13 cellular contexts compared by ENCODE assay signal in the genomic region with DNA sequence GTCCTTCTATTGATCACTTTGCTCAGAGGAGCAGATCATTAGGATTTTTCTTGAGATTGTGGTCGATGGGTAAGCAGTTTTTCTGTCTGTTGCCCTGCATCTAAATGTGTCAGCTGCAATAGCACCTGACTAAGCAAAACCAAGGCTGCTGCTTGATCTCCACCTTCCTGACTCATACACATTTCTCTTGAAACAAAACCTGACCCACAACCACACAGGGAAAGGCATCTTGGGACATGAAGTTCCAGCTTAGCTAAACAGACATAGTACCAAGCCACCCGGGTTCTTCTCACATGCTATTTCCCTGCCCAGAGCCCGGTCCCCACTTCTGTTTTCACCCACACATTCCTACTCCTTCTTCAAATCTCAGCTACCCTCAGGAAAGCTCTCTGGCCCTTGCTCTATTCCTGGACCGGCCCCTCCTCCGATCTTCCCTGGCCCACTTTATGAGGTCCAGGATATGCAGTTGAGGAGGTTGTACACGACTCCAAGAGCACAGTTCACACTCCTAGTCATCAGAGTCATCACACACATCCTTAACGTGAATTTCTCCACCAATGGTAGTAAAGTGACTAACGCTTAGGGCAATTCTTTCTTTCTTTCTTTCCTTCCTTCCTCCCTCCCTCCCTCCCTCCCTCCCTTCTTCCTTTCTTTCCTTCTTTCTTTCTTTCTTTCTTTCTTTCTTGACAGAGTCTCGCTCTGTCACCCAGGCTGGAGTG. TPM values are rescaled to one million over a fixed set of nuclear protein-coding genes. Genes with fewer than 3 reads are reported as not detected.
DNase-seq lines count a peak whose midpoint lies in the region; ATAC-seq and TF ChIP-seq lines count a peak whose summit lies in the region.
"Had no signal": no experiment of that assay in that cellular context is flagged by ENCODE, and none has a peak within 500 bp of the region (broad histone marks: within the 10 kb centered on the region; RNA-seq: fewer than 3 reads in every experiment).

No MANE protein-coding gene starts in this region.

- peaks cover 47% of the 10 kb centered on the region for H3K4me1 Mint-ChIP-seq in MCF 10A (ENCODE audit: insufficient read depth, unreplicated experiment)
- peaks cover 8% of the 10 kb centered on the region for H3K4me1 Mint-ChIP-seq in type B pancreatic cell (ENCODE audit: unreplicated experiment)

- TF ChIP-seq CTCF in MCF 10A (IDR thresholded peaks at IDR 0.05; ENCODE audit: unreplicated experiment) (no peak), breast epithelium (IDR thresholded peaks at IDR 0.05) (no peak), fibroblast of villous mesenchyme (IDR thresholded peaks at IDR 0.05; ENCODE audit: insufficient read depth, low read depth, low read length) (no peak), type B pancreatic cell (conservative IDR thresholded peaks at IDR 0.05) (no peak), prostate gland (IDR thresholded peaks at IDR 0.05) (no peak)

- H3K9me3 Mint-ChIP-seq in MCF 10A (ENCODE audit: unreplicated experiment) (no peaks in the 10 kb centered on the region), type B pancreatic cell (no peaks in the 10 kb centered on the region)
- H3K9me3 Mint-ChIP-seq: activated T-helper 1 cell treated with anti-CD3 and anti-CD28 coated beads, Interleukin-12 subunit alpha, Interleukin-12 subunit beta, Interleukin-2, Interleukin-4 antibody, amounts not matched to agents 30 ng/mL and 10 ng/mL and 1 ng/mL, durations not matched to agents 14 hours and 24 hours and 36 hours; stimulated activated naive CD8-positive, alpha-beta T cell treated with anti-CD3 and anti-CD28 coated beads, Interleukin-15, Interleukin-2, amounts not matched to agents 100 ng/mL and 50 ng/mL, for 24 hours had no signal

- TF ChIP-seq POLR2A in breast epithelium (IDR thresholded peaks at IDR 0.05) (no peak), prostate gland (IDR thresholded peaks at IDR 0.05) (no peak)

- H3K27ac ChIP-seq in breast epithelium (no peak overlapping the region), prostate gland (no peak overlapping the region)
- H3K27ac ChIP-seq: heart left ventricle had no signal

- DNase-seq in MCF 10A (ENCODE audit: unreplicated experiment) (peak; percentile 82), breast epithelium (ENCODE audit: low spot score in 2 of 2) (no peak), SW480 (ENCODE audit: low spot score) (peak; percentile 51), fibroblast of villous mesenchyme (ENCODE audit: low read depth) (peak; percentile 45), type B pancreatic cell (ENCODE audit: extremely low spot score, unreplicated experiment) (peak; percentile 25), prostate gland (ENCODE audit: low spot score) (no peak), NCI-H2107 (lab: John Stamatoyannopoulos, UW) (no peak)
- DNase-seq: heart left ventricle, KBM-7, NCI-H526 treated with DMSO at 0.1 percent for 48 hours had no signal

- H3K9me3 ChIP-seq in breast epithelium (no peaks in the 10 kb centered on the region), prostate gland (no peaks in the 10 kb centered on the region)
- H3K9me3 ChIP-seq: heart left ventricle had no signal

- H3K4me3 Mint-ChIP-seq in MCF 10A (ENCODE audit: unreplicated experiment) (peak overlapping the region; percentile 40), type B pancreatic cell (no peak overlapping the region)
- H3K4me3 Mint-ChIP-seq: activated T-helper 1 cell treated with anti-CD3 and anti-CD28 coated beads, Interleukin-12 subunit alpha, Interleukin-12 subunit beta, Interleukin-2, Interleukin-4 antibody, amounts not matched to agents 30 ng/mL and 10 ng/mL and 1 ng/mL, durations not matched to agents 14 hours and 24 hours and 36 hours; stimulated activated naive CD8-positive, alpha-beta T cell treated with anti-CD3 and anti-CD28 coated beads, Interleukin-15, Interleukin-2, amounts not matched to agents 100 ng/mL and 50 ng/mL, for 24 hours had no signal

- H3K4me3 ChIP-seq in breast epithelium (no peak overlapping the region), fibroblast of villous mesenchyme (ENCODE audit: low read depth, low read length) (no peak overlapping the region), prostate gland (no peak overlapping the region)
- H3K4me3 ChIP-seq: heart left ventricle had no signal

- BruUV-seq in MCF 10A (replicated peaks; lab: Mats Ljungman, UMichigan) = no TSS peak

- H3K27ac Mint-ChIP-seq in MCF 10A (ENCODE audit: low read depth, unreplicated experiment) = peak overlapping the region; percentile 95
- no peak overlapping the region for H3K27ac Mint-ChIP-seq in type B pancreatic cell
- H3K27ac Mint-ChIP-seq: activated T-helper 1 cell treated with anti-CD3 and anti-CD28 coated beads, Interleukin-12 subunit alpha, Interleukin-12 subunit beta, Interleukin-2, Interleukin-4 antibody, amounts not matched to agents 30 ng/mL and 10 ng/mL and 1 ng/mL, durations not matched to agents 14 hours and 24 hours and 36 hours; stimulated activated naive CD8-positive, alpha-beta T cell treated with anti-CD3 and anti-CD28 coated beads, Interleukin-15, Interleukin-2, amounts not matched to agents 100 ng/mL and 50 ng/mL, for 24 hours had no signal

- ATAC-seq in HG02763 (IDR thresholded peaks at IDR 0.05; ENCODE audit: unreplicated experiment) = no peak
- ATAC-seq: heart left ventricle had no signal

- 68% methylated on average over 9 of the region's 9 CpGs for WGBS in prostate gland

- no peaks in the 10 kb centered on the region for H3K4me1 ChIP-seq in breast epithelium
- no peaks in the 10 kb centered on the region for H3K4me1 ChIP-seq in prostate gland (replicated peaks)

- no peaks in the 10 kb centered on the region for H3K27me3 Mint-ChIP-seq in MCF 10A (ENCODE audit: insufficient read depth, unreplicated experiment)
- H3K27me3 Mint-ChIP-seq in type B pancreatic cell = peaks cover 42% of the 10 kb centered on the region

- H3K36me3 ChIP-seq in breast epithelium (no peaks in the 10 kb centered on the region), prostate gland (no peaks in the 10 kb centered on the region)
- H3K36me3 ChIP-seq: heart left ventricle had no signal

- H3K36me3 Mint-ChIP-seq in MCF 10A (ENCODE audit: insufficient read depth, unreplicated experiment) (no peaks in the 10 kb centered on the region), type B pancreatic cell (no peaks in the 10 kb centered on the region)

- POLR2A ChIA-PET in MCF 10A (lab: Yijun Ruan, JAX) = interaction anchor here (0.6 to 10.6 kb wide), 15 partner anchors 8 to 908 kb away, joined by 3 to 700 read pairs (median 3); a partner anchor contains a TSS

- CTCF ChIA-PET in MCF 10A (lab: Yijun Ruan, JAX) = interaction anchor here (0.5 to 3.3 kb wide), 7 partner anchors 8 to 1033 kb away, joined by 3 to 18 read pairs (median 5); a partner anchor contains a TSS

- intact Hi-C loops in MCF 10A (cut with micrococcal nuclease) (no loop called here), breast epithelium (cut with DNase I; ENCODE audit: low total_unique reads) (loop anchor here (10.0 kb wide), 1 partner anchor 84 kb away; no protein-coding TSS in a partner anchor), prostate gland (cut with DNase I) (loop anchor here (10.0 kb wide), 1 partner anchor 174 kb away; a partner anchor contains a TSS)

- H3K27me3 ChIP-seq in breast epithelium (no peaks in the 10 kb centered on the region), prostate gland (replicated peaks; ENCODE audit: insufficient read depth) (no peaks in the 10 kb centered on the region)

RNA-seq across cellular contexts. Expression of a gene that starts 16.1 kb away (rescaled TPM):
- total RNA-seq in MCF 10A (2022) = 32.4 and 44.2 TPM in 2 replicates
- 10 to 100 TPM; 10.9 to 20.6 (median 13.1) TPM for total RNA-seq in breast epithelium
- 9.0 and 13.0 TPM in 2 replicates for total RNA-seq in fibroblast of villous mesenchyme
- 16.7 and 19.5 TPM in 2 replicates for total RNA-seq in type B pancreatic cell (ENCODE audit: low replicate concordance)
- 100 to 1,000 TPM in 1 of 2 donors, 10 to 100 TPM in 1; 30.0 to 118 TPM for total RNA-seq in prostate gland

Comparison
In these comparisons a context has a peak if more than half of its experiments do, and no peak if none do; other contexts are left out.
1. DNase-seq: peak in MCF 10A (single experiment), SW480 (single experiment), fibroblast of villous mesenchyme (single experiment) and type B pancreatic cell (single experiment); none in breast epithelium (0 of 2), prostate gland (single experiment) and NCI-H2107 (single experiment).